ENCODE assay signal across 1 cellular context in genomic region chr1:109389638-109390341, GRCh38.
TF ChIP-seq lines count a peak whose summit lies in the region.

No MANE protein-coding gene starts in this region.

TF ChIP-seq in K562, 482 proteins besides CTCF, POLR2A, EP300 and RAD21 (continued from another document):
- no peak for TF ChIP-seq HMGN3 (IDR thresholded peaks at IDR 0.05; ENCODE audit: borderline replicate concordance, extremely low read depth, insufficient read length, low read depth, low read length)
- TF ChIP-seq SMARCA4 (IDR thresholded peaks at IDR 0.05): peak; percentile 98
- peak; percentile 45; the same call in 1 of the 2 replicates for TF ChIP-seq SMAD4 (CRISPR knock-in tag; conservative IDR thresholded peaks at IDR 0.05)
- peak; percentile 60 for TF ChIP-seq TCF3 (CRISPR knock-in tag; IDR thresholded peaks at IDR 0.05)
- no peak for TF ChIP-seq CBX8 (IDR thresholded peaks at IDR 0.05; ENCODE audit: borderline replicate concordance, extremely low read depth, low read depth, low read length, poor library complexity, severe bottlenecking)
- TF ChIP-seq TCF7 (IDR thresholded peaks at IDR 0.05; ENCODE audit: borderline replicate concordance): no peak
- no peak for TF ChIP-seq REST (CRISPR knock-in tag; IDR thresholded peaks at IDR 0.05; ENCODE audit: low read depth)
- no peak for TF ChIP-seq ZNF707 (CRISPR knock-in tag; conservative IDR thresholded peaks at IDR 0.05)
- no peak for TF ChIP-seq KLF10 (CRISPR knock-in tag; IDR thresholded peaks at IDR 0.05)
